8 cellular contexts compared by ENCODE assay signal in genomic region chr5:36690041-36690941, GRCh38.
A peak's percentile ranks its signal among the peaks of the same experiment; 100 is the strongest.
DNase-seq lines count a peak whose midpoint lies in the region; ATAC-seq and TF ChIP-seq lines count a peak whose summit lies in the region.

No MANE protein-coding gene starts in this region.

- H3K4me1 ChIP-seq in RWPE2 (ENCODE audit: insufficient read depth, poor library complexity, severe bottlenecking) (peaks cover 7% of the 10 kb centered on the region), foreskin keratinocyte (peaks cover 18% of the 10 kb centered on the region), stomach (peaks cover 5 to 26% (median 16%) of the 10 kb centered on the region in 4 donors)

- no peaks in the 10 kb centered on the region for H3K9me2 ChIP-seq in neural cell (ENCODE audit: insufficient read depth, low read length)

- peak; percentile 58 for TF ChIP-seq RAD21 in neural cell (conservative IDR thresholded peaks at IDR 0.05)

- H3K9me3 ChIP-seq in RWPE2 (ENCODE audit: severe bottlenecking) = no peaks in the 10 kb centered on the region
- H3K9me3 ChIP-seq in neural cell (ENCODE audit: low read length) = no peaks in the 10 kb centered on the region
- H3K9me3 ChIP-seq in stomach = no peaks in the 10 kb centered on the region

- peak overlapping the region; percentile 48 for H3K4me2 ChIP-seq in neural cell (ENCODE audit: low read length)

- intact Hi-C loops in stomach (cut with DNase I; ENCODE audit: low total_unique reads) = loop anchor here (5.0 kb wide), 1 partner anchor 273 kb away; no protein-coding TSS in a partner anchor

- TF ChIP-seq POLR2A in stomach (IDR thresholded peaks at IDR 0.05) = no peak

- DNase-seq in DMS79 treated with DMSO at 0.1 percent for 48 hours (lab: John Stamatoyannopoulos, UW) = peak; percentile 33
- peak; percentile 65 for DNase-seq in KG1 (lab: John Stamatoyannopoulos, UW)
- DNase-seq in RWPE2 (ENCODE audit: low spot score) = peak; percentile 89
- peak; percentile 51 for DNase-seq in activated gamma-delta T cell treated with Interleukin-2 at 50 U/mL for 16 hours
- DNase-seq in foreskin keratinocyte = peak; percentile 81 to 91
- peak; percentile 82 for DNase-seq in stomach

- peak overlapping the region; percentile 35 for H3K4me3 ChIP-seq in RWPE2 (ENCODE audit: severe bottlenecking)
- H3K4me3 ChIP-seq in neural cell (ENCODE audit: low read length) = peak overlapping the region; percentile 72
- peak overlapping the region; percentile 49 to 62 (median 51) for H3K4me3 ChIP-seq in stomach

- H3K27ac ChIP-seq in RWPE2 (ENCODE audit: poor library complexity, severe bottlenecking) (peak overlapping the region; percentile 64), foreskin keratinocyte (peak overlapping the region; percentile 72), neural cell (ENCODE audit: low read length) (no peak overlapping the region), stomach (peak overlapping the region in 4 of 5 donors; percentile 10 to 78 (median 72))

- H3K36me3 ChIP-seq in RWPE2 (ENCODE audit: low read depth) (no peaks in the 10 kb centered on the region), neural cell (ENCODE audit: insufficient read depth, low read length) (no peaks in the 10 kb centered on the region), stomach (no peaks in the 10 kb centered on the region)

- TF ChIP-seq EP300 in neural cell (conservative IDR thresholded peaks at IDR 0.05; ENCODE audit: poor library complexity, severe bottlenecking) = no peak
- no peak for TF ChIP-seq EP300 in stomach (IDR thresholded peaks at IDR 0.05)

- H3K27me3 ChIP-seq in RWPE2 (ENCODE audit: insufficient read depth, poor library complexity, severe bottlenecking) (no peaks in the 10 kb centered on the region), foreskin keratinocyte (no peaks in the 10 kb centered on the region), neural cell (ENCODE audit: insufficient read depth, low read depth, low read length) (peaks cover 49% of the 10 kb centered on the region), stomach (peaks cover 0 to 10% (median 9%) of the 10 kb centered on the region in 3 donors)

- ATAC-seq in GM21737 (IDR thresholded peaks at IDR 0.05; ENCODE audit: unreplicated experiment) (peak; percentile 81), RWPE2 (ENCODE audit: low read depth) (peak; percentile 90), foreskin keratinocyte (peak; percentile 91)

- no peaks in the 10 kb centered on the region for H4K20me1 ChIP-seq in neural cell (ENCODE audit: insufficient read depth)

- peak; percentile 97 for TF ChIP-seq CTCF in RWPE2 (IDR thresholded peaks at IDR 0.05; ENCODE audit: poor library complexity, severe bottlenecking)
- peak; percentile 93 for TF ChIP-seq CTCF in foreskin keratinocyte (conservative IDR thresholded peaks at IDR 0.05)
- peak; percentile 89 for TF ChIP-seq CTCF in neural cell (IDR thresholded peaks at IDR 0.05; ENCODE audit: poor library complexity, severe bottlenecking)
- peak in 5 of 7 experiments; percentile 60 to 84 (median 81) for TF ChIP-seq CTCF in stomach (IDR thresholded peaks at IDR 0.05)

- H3K79me2 ChIP-seq in neural cell (replicated peaks; ENCODE audit: insufficient read depth, low read length) = no peaks in the 10 kb centered on the region

- H3K9ac ChIP-seq in neural cell (ENCODE audit: low read length) = peak overlapping the region; percentile 70

- peak overlapping the region; percentile 52 for H2AFZ ChIP-seq in neural cell (ENCODE audit: low read depth, low read length)

- WGBS in stomach, 5 donors = 3 to 5% (median 4%) methylated on average over 44 to 50 of the region's 50 CpGs

- H3F3A ChIP-seq in neural cell (ENCODE audit: insufficient read depth, low read length, poor library complexity, severe bottlenecking) = no peaks in the 10 kb centered on the region

TF ChIP-seq in neural cell, 6 proteins besides CTCF, POLR2A, EP300 and RAD21:
- TF ChIP-seq MXI1 (conservative IDR thresholded peaks at IDR 0.05; ENCODE audit: poor library complexity, severe bottlenecking) (peak; percentile 29), REST (IDR thresholded peaks at IDR 0.05; ENCODE audit: borderline replicate concordance) (no peak), SMC3 (conservative IDR thresholded peaks at IDR 0.05; ENCODE audit: poor library complexity) (peak; percentile 70)

Comparison
In these comparisons a context has a peak if more than half of its experiments do, and no peak if none do; other contexts are left out.
1. DNase-seq: peak in every context shown above with its lines; median percentile 89 in RWPE2; 86 in foreskin keratinocyte; 82 in stomach; 65 in KG1; 51 in activated gamma-delta T cell treated with Interleukin-2 at 50 U/mL for 16 hours; 33 in DMS79 treated with DMSO at 0.1 percent for 48 hours.